7 cellular contexts compared by ENCODE assay signal in the genomic region with DNA sequence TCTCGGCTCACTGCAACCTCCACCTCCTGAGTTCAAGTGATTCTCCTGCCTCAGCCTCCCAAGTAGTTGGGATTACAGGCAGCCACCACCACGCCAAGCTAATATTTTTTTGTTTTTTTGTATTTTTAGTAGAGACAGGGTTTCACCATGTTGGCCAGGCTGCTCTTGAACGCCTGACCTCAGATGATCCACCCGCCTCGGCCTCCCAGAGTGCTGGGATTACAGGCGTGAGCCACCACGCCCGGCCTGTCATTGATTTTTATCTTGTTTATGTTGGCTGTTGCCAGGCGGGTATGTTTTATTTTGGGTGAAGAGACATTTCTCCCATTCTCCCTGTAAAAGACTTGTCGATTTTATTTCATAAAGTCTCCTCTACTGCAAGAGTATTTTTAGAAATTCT. TPM values are rescaled to one million over a fixed set of nuclear protein-coding genes. Genes with fewer than 3 reads are reported as not detected.
DNase-seq lines count a peak whose midpoint lies in the region; ATAC-seq and TF ChIP-seq lines count a peak whose summit lies in the region.
"Not testable (repeated sequence)": the region's sequence is repeated elsewhere in the genome, so short reads cannot be mapped to it uniquely, and the experiment has no call there.

No MANE protein-coding gene starts in this region.

- H3K9me3 ChIP-seq in CD4-positive, CD25-positive, alpha-beta regulatory T cell (ENCODE audit: control insufficient read depth in 2 of 2, low read length in 2 of 2): peaks cover 16 to 23% of the 10 kb centered on the region in 2 experiments
- H3K9me3 ChIP-seq in Panc1 (ENCODE audit: control insufficient read depth, insufficient read depth, low read depth, low read length); colonic mucosa: not testable (repeated sequence)

- TF ChIP-seq CTCF in Panc1 (IDR thresholded peaks at IDR 0.05); colonic mucosa (IDR thresholded peaks at IDR 0.05); osteocyte (IDR thresholded peaks at IDR 0.05): not testable (repeated sequence)

- not testable (repeated sequence) for H3K36me3 ChIP-seq in CD4-positive, CD25-positive, alpha-beta regulatory T cell (ENCODE audit: control insufficient read depth, insufficient read depth, low read length); Panc1 (ENCODE audit: control insufficient read depth, insufficient read depth, low read length); colonic mucosa

- POLR2A ChIA-PET in Panc1 (lab: Charles Lee): interaction anchor here (0.7 kb wide), 1 partner anchor 115 kb away, joined by 4 read pairs; no protein-coding TSS in a partner anchor
- POLR2A ChIA-PET in activated CD8-positive, alpha-beta T cell treated with anti-CD3 and anti-CD28 coated beads, Interleukin-2, amount 10 ng/mL, durations not matched to agents 7 days and 5 days (lab: Charles Lee): not testable (repeated sequence)

- H3K27ac ChIP-seq in CD4-positive, CD25-positive, alpha-beta regulatory T cell (ENCODE audit: insufficient read depth, low read length, poor library complexity, severe bottlenecking); colonic mucosa: not testable (repeated sequence)
- H3K27ac ChIP-seq in Panc1 (ENCODE audit: low read length): peak overlapping the region; percentile 74; the same call in 1 of the 2 replicates

- not testable (repeated sequence) for H3K27me3 Mint-ChIP-seq in CD4-positive, CD25-positive, alpha-beta regulatory T cell; osteocyte (ENCODE audit: unreplicated experiment)
- H3K27me3 Mint-ChIP-seq in activated CD8-positive, alpha-beta T cell treated with anti-CD3 and anti-CD28 coated beads, Interleukin-2, amount 10 ng/mL, durations not matched to agents 7 days and 5 days (ENCODE audit: low read depth): peaks cover 12% of the 10 kb centered on the region

- H3K9me3 Mint-ChIP-seq in CD4-positive, CD25-positive, alpha-beta regulatory T cell: peaks cover 0 to 17% (median 13%) of the 10 kb centered on the region in 7 donors
- peaks cover 17% of the 10 kb centered on the region for H3K9me3 Mint-ChIP-seq in activated CD8-positive, alpha-beta T cell treated with anti-CD3 and anti-CD28 coated beads, Interleukin-2, amount 10 ng/mL, durations not matched to agents 7 days and 5 days (ENCODE audit: insufficient read depth)
- H3K9me3 Mint-ChIP-seq in osteocyte (ENCODE audit: unreplicated experiment): not testable (repeated sequence)

- ATAC-seq in CD4-positive, CD25-positive, alpha-beta regulatory T cell (ENCODE audit: low read depth in 2 of 2); activated CD8-positive, alpha-beta T cell treated with anti-CD3 and anti-CD28 coated beads, Interleukin-2, amount 10 ng/mL, durations not matched to agents 7 days and 5 days: not testable (repeated sequence)
- ATAC-seq in Panc1 (peak; percentile 59; the same call in 1 of the 2 replicates), left lobe of liver (peak; percentile 46)

- intact Hi-C loops in Panc1 (cut with micrococcal nuclease; ENCODE audit: unreplicated experiment); colonic mucosa (cut with DNase I): not testable (repeated sequence)

- not testable (repeated sequence) for H3K9ac ChIP-seq in colonic mucosa (ENCODE audit: low read depth in 2 of 2, low read length in 2 of 2)

- H3K4me3 Mint-ChIP-seq in CD4-positive, CD25-positive, alpha-beta regulatory T cell: peak overlapping the region; percentile 63 to 85 (median 69)
- not testable (repeated sequence) for H3K4me3 Mint-ChIP-seq in activated CD8-positive, alpha-beta T cell treated with anti-CD3 and anti-CD28 coated beads, Interleukin-2, amount 10 ng/mL, durations not matched to agents 7 days and 5 days; osteocyte (ENCODE audit: unreplicated experiment)

- in situ Hi-C loops in Panc1 (cut with HindIII; ENCODE audit: low pct_unique_long_range_greater_than_20kb, low sequenced_read_pairs): loop anchor here (25.0 kb wide), 1 partner anchor 94 kb away; no protein-coding TSS in a partner anchor

- BruUV-seq in Panc1 (replicated peaks; lab: Mats Ljungman, UMichigan): not testable (repeated sequence)

- peak overlapping the region; percentile 65 for H3K4me3 ChIP-seq in CD4-positive, CD25-positive, alpha-beta regulatory T cell (ENCODE audit: low read depth, low read length)
- H3K4me3 ChIP-seq in Panc1 (ENCODE audit: low read depth in 2 of 2, low read length in 2 of 2): peak overlapping the region in 1 of 2 experiments; percentile 4; a peak in 1 of 4 replicates
- not testable (repeated sequence) for H3K4me3 ChIP-seq in colonic mucosa

- peak overlapping the region in 2 of 3 donors; percentile 63 to 88 for H3K27ac Mint-ChIP-seq in CD4-positive, CD25-positive, alpha-beta regulatory T cell
- not testable (repeated sequence) for H3K27ac Mint-ChIP-seq in activated CD8-positive, alpha-beta T cell treated with anti-CD3 and anti-CD28 coated beads, Interleukin-2, amount 10 ng/mL, durations not matched to agents 7 days and 5 days
- H3K27ac Mint-ChIP-seq in osteocyte (ENCODE audit: unreplicated experiment): peak overlapping the region; percentile 34

- H3K36me3 Mint-ChIP-seq in CD4-positive, CD25-positive, alpha-beta regulatory T cell: peaks cover 11% of the 10 kb centered on the region
- peaks cover 26% of the 10 kb centered on the region for H3K36me3 Mint-ChIP-seq in activated CD8-positive, alpha-beta T cell treated with anti-CD3 and anti-CD28 coated beads, Interleukin-2, amount 10 ng/mL, durations not matched to agents 7 days and 5 days (ENCODE audit: low read depth)
- peaks cover 11% of the 10 kb centered on the region for H3K36me3 Mint-ChIP-seq in osteocyte (ENCODE audit: unreplicated experiment)

- CTCF ChIA-PET in Panc1 (lab: Charles Lee): not testable (repeated sequence)
- CTCF ChIA-PET in activated CD8-positive, alpha-beta T cell treated with anti-CD3 and anti-CD28 coated beads, Interleukin-2, amount 10 ng/mL, durations not matched to agents 7 days and 5 days (lab: Charles Lee): interaction anchor here (1.4 kb wide), 1 partner anchor 10 kb away, joined by 4 read pairs; no protein-coding TSS in a partner anchor

- DNase-seq in CD4-positive, CD25-positive, alpha-beta regulatory T cell; Panc1 (ENCODE audit: low read depth, low spot score); left lobe of liver (ENCODE audit: low spot score); osteocyte (ENCODE audit: extremely low spot score, unreplicated experiment): not testable (repeated sequence)
- DNase-seq in LoVo (ENCODE audit: low spot score) (peak; percentile 19), colonic mucosa (peak; percentile 39)
- peak; percentile 11 for DNase-seq in activated CD8-positive, alpha-beta T cell treated with anti-CD3 and anti-CD28 coated beads, Interleukin-2, amount 10 ng/mL, durations not matched to agents 7 days and 5 days

- H3K27me3 ChIP-seq in CD4-positive, CD25-positive, alpha-beta regulatory T cell (ENCODE audit: control insufficient read depth, insufficient read depth, low read length); Panc1 (ENCODE audit: control insufficient read depth, insufficient read depth, low read length); colonic mucosa: not testable (repeated sequence)

- peaks cover 17% of the 10 kb centered on the region for H3K4me1 ChIP-seq in CD4-positive, CD25-positive, alpha-beta regulatory T cell (ENCODE audit: control insufficient read depth, insufficient read depth, low read length, poor library complexity, severe bottlenecking)
- H3K4me1 ChIP-seq in Panc1 (ENCODE audit: control insufficient read depth, insufficient read depth, low read length): peaks cover 42% of the 10 kb centered on the region
- not testable (repeated sequence) for H3K4me1 ChIP-seq in colonic mucosa

- peaks cover 28 to 60% (median 53%) of the 10 kb centered on the region in 4 donors for H3K4me1 Mint-ChIP-seq in CD4-positive, CD25-positive, alpha-beta regulatory T cell
- peaks cover 25% of the 10 kb centered on the region for H3K4me1 Mint-ChIP-seq in activated CD8-positive, alpha-beta T cell treated with anti-CD3 and anti-CD28 coated beads, Interleukin-2, amount 10 ng/mL, durations not matched to agents 7 days and 5 days (ENCODE audit: low read depth)
- peaks cover 60% of the 10 kb centered on the region for H3K4me1 Mint-ChIP-seq in osteocyte (ENCODE audit: unreplicated experiment)

RNA-seq across cellular contexts. Expression of a gene that starts 32.8 kb away (rescaled TPM):
- total RNA-seq in CD4-positive, CD25-positive, alpha-beta regulatory T cell: 31.6 TPM
- polyA plus RNA-seq in CD4-positive, CD25-positive, alpha-beta regulatory T cell: 10 to 100 TPM; 16.4 to 23.5 (median 19.9) TPM
- 46.0 TPM for total RNA-seq in Panc1 (2021; ENCODE audit: unreplicated experiment)
- 37.4 TPM for polyA plus RNA-seq in Panc1 (2012; ENCODE audit: insufficient read length)
- 1 to 10 TPM; 9.1 to 9.2 TPM for total RNA-seq in activated CD8-positive, alpha-beta T cell treated with anti-CD3 and anti-CD28 coated beads, Interleukin-2, amount 10 ng/mL, durations not matched to agents 7 days and 5 days
- total RNA-seq in colonic mucosa: 10 to 100 TPM; 37.3 to 81.7 TPM
- total RNA-seq in left lobe of liver: 25.5 TPM
- 65.0 and 65.2 TPM in 2 replicates for total RNA-seq in osteocyte
